Comparison of ENCODE assay signal across 8 cellular contexts in genomic region chr7:151448261-151449252, GRCh38. TPM values are rescaled to one million over a fixed set of nuclear protein-coding genes. Genes with fewer than 3 reads are reported as not detected.
DNase-seq lines count a peak whose midpoint lies in the region; ATAC-seq and TF ChIP-seq lines count a peak whose summit lies in the region.

No MANE protein-coding gene starts in this region.

- H3K27me3 ChIP-seq in A673 (replicated peaks; ENCODE audit: insufficient read depth, low read depth, low read length, poor library complexity) (no peaks in the 10 kb centered on the region), adrenal gland (no peaks in the 10 kb centered on the region), right cardiac atrium (ENCODE audit: control insufficient read depth, insufficient read depth) (no peaks in the 10 kb centered on the region), psoas muscle (ENCODE audit: insufficient read depth in 3 of 3, low read length in 2 of 3) (no peaks in the 10 kb centered on the region), aorta (ENCODE audit: control insufficient read depth in 1 of 2, insufficient read depth in 2 of 2, low read length in 1 of 2) (no peaks in the 10 kb centered on the region)

- TF ChIP-seq CTCF in A673 (conservative IDR thresholded peaks at IDR 0.05; ENCODE audit: low read depth, low read length) (peak; percentile 84), adrenal gland (IDR thresholded peaks at IDR 0.05) (peak; percentile 67 to 88 (median 76)), psoas muscle (IDR thresholded peaks at IDR 0.05) (peak; percentile 73)

- TF ChIP-seq POLR2A in adrenal gland (IDR thresholded peaks at IDR 0.05): peak; percentile 9 to 57

- H3K9me3 ChIP-seq in A673 (ENCODE audit: low read depth, low read length, poor library complexity, severe bottlenecking) (no peaks in the 10 kb centered on the region), adrenal gland (replicated peaks in 1 of 3) (no peaks in the 10 kb centered on the region), right cardiac atrium (ENCODE audit: control insufficient read depth, low read length) (no peaks in the 10 kb centered on the region), psoas muscle (no peaks in the 10 kb centered on the region), aorta (ENCODE audit: control insufficient read depth, low read length) (no peaks in the 10 kb centered on the region)

- peak overlapping the region; percentile 58 for H3K4me3 ChIP-seq in A673 (ENCODE audit: low read depth, low read length, poor library complexity, severe bottlenecking)
- H3K4me3 ChIP-seq in adrenal gland: peak overlapping the region in 3 of 4 donors; percentile 44 to 62 (median 54)
- peak overlapping the region; percentile 74 for H3K4me3 ChIP-seq in right cardiac atrium (ENCODE audit: low read length)
- H3K4me3 ChIP-seq in psoas muscle: peak overlapping the region; percentile 70
- peak overlapping the region; percentile 36 to 73 for H3K4me3 ChIP-seq in aorta (ENCODE audit: low read length in 2 of 2)

- ATAC-seq in GM18868 (IDR thresholded peaks at IDR 0.05; ENCODE audit: unreplicated experiment) (peak; percentile 74), right cardiac atrium (peak; percentile 87 to 88), psoas muscle (peak; percentile 68 to 93 (median 83)), aorta (ENCODE audit: low FRiP score) (peak; percentile 92)

- H3K36me3 ChIP-seq in A673 (ENCODE audit: insufficient read depth, low read length, poor library complexity, severe bottlenecking) (no peaks in the 10 kb centered on the region), adrenal gland (replicated peaks in 1 of 2) (no peaks in the 10 kb centered on the region), psoas muscle (ENCODE audit: insufficient read depth in 1 of 2, low read depth in 1 of 2) (no peaks in the 10 kb centered on the region), aorta (ENCODE audit: control insufficient read depth in 1 of 2, insufficient read depth in 2 of 2, low read length in 1 of 2) (no peaks in the 10 kb centered on the region)

- peak overlapping the region; percentile 67 for H3K27ac ChIP-seq in A673 (ENCODE audit: low read depth, low read length, poor library complexity, severe bottlenecking)
- H3K27ac ChIP-seq in adrenal gland: peak overlapping the region in 4 of 5 donors; percentile 59 to 79 (median 65)
- no peak overlapping the region for H3K27ac ChIP-seq in right cardiac atrium (ENCODE audit: low read length)
- H3K27ac ChIP-seq in psoas muscle: no peak overlapping the region
- H3K27ac ChIP-seq in aorta (ENCODE audit: low read depth in 1 of 2, low read length in 2 of 2): peak overlapping the region in 1 of 2 donors; percentile 42

- H3K27ac Mint-ChIP-seq in T-helper 1 cell treated with Interleukin-12 subunit alpha and Interleukin-12 subunit beta and Interleukin-4 antibody, amounts not matched to agents 30 μg/mL and 1 μg/mL, for 36 hours: no peak overlapping the region

- DNase-seq in A673 (ENCODE audit: low spot score) (peak; percentile 77), HuH-7 (ENCODE audit: low spot score) (peak; percentile 97), adrenal gland (peak; percentile 74 to 87 (median 78)), right cardiac atrium (peak; percentile 73 to 87 (median 81)), psoas muscle (peak; percentile 74 to 80), aorta (peak; percentile 78 to 91)

- peak overlapping the region; percentile 59 for H3K4me3 Mint-ChIP-seq in T-helper 1 cell treated with Interleukin-12 subunit alpha and Interleukin-12 subunit beta and Interleukin-4 antibody, amounts not matched to agents 30 μg/mL and 1 μg/mL, for 36 hours

- 4 to 11% (median 7%) methylated on average over 17 to 61 of the region's 61 CpGs for WGBS in adrenal gland, 4 donors
- WGBS in right cardiac atrium: 4% methylated on average over 61 of the region's 61 CpGs
- 12 to 17% (median 15%) methylated on average over 47 to 61 of the region's 61 CpGs for WGBS in psoas muscle, 3 donors
- WGBS in aorta, 2 donors: 5 to 6% methylated on average over 60 to 61 of the region's 61 CpGs

- H3K36me3 Mint-ChIP-seq in T-helper 1 cell treated with Interleukin-12 subunit alpha and Interleukin-12 subunit beta and Interleukin-4 antibody, amounts not matched to agents 30 μg/mL and 1 μg/mL, for 36 hours (ENCODE audit: low read depth): no peaks in the 10 kb centered on the region

- intact Hi-C loops in A673 (cut with micrococcal nuclease; ENCODE audit: unreplicated experiment) (loop anchor here (1.0 to 5.0 kb wide), 2 partner anchors 80 to 131 kb away; no protein-coding TSS in a partner anchor), adrenal gland (cut with DNase I) (loop anchor here in 1 of 2 donors (5.0 kb wide), 1 partner anchor 81 kb away; no protein-coding TSS in a partner anchor), right cardiac atrium (cut with DNase I) (loop anchor here in 3 of 4 donors (2.0 to 10.0 kb wide), 3 partner anchors 74 to 81 kb away; no protein-coding TSS in a partner anchor), psoas muscle (cut with DNase I) (loop anchor here (1.0 to 5.0 kb wide), 3 partner anchors 80 to 131 kb away; no protein-coding TSS in a partner anchor), aorta (cut with DNase I) (loop anchor here (1.0 to 2.0 kb wide), 2 partner anchors 80 to 134 kb away; no protein-coding TSS in a partner anchor)

- no peaks in the 10 kb centered on the region for H3K9me3 Mint-ChIP-seq in T-helper 1 cell treated with Interleukin-12 subunit alpha and Interleukin-12 subunit beta and Interleukin-4 antibody, amounts not matched to agents 30 μg/mL and 1 μg/mL, for 36 hours

- H3K4me1 ChIP-seq in A673 (ENCODE audit: insufficient read depth, low read length, poor library complexity, severe bottlenecking) (peaks cover 4% of the 10 kb centered on the region), adrenal gland (replicated peaks in 1 of 2) (peaks cover 0 to 4% of the 10 kb centered on the region in 2 donors), right cardiac atrium (ENCODE audit: control insufficient read depth, insufficient read depth, low read length) (no peaks in the 10 kb centered on the region), psoas muscle (no peaks in the 10 kb centered on the region), aorta (ENCODE audit: control insufficient read depth in 1 of 2, insufficient read depth in 2 of 2, low read length in 2 of 2) (no peaks in the 10 kb centered on the region)

- CTCF ChIA-PET in A673 (lab: Charles Lee): interaction anchor here (1.3 to 1.7 kb wide), 3 partner anchors 8 to 82 kb away, joined by 3 to 9 read pairs (median 5); partner anchors contain the start of gene CRYGN

- no TSS peak for BruUV-seq in A673 (replicated peaks; lab: Mats Ljungman, UMichigan)

- peaks cover 22% of the 10 kb centered on the region for H3K27me3 Mint-ChIP-seq in T-helper 1 cell treated with Interleukin-12 subunit alpha and Interleukin-12 subunit beta and Interleukin-4 antibody, amounts not matched to agents 30 μg/mL and 1 μg/mL, for 36 hours (ENCODE audit: low read depth)

- POLR2A ChIA-PET in A673 (lab: Charles Lee; ENCODE audit: low non-redundant PET): no interaction called here

- peaks cover 3% of the 10 kb centered on the region for H3K4me1 Mint-ChIP-seq in T-helper 1 cell treated with Interleukin-12 subunit alpha and Interleukin-12 subunit beta and Interleukin-4 antibody, amounts not matched to agents 30 μg/mL and 1 μg/mL, for 36 hours (ENCODE audit: low read depth)

RNA-seq across cellular contexts. Expression of gene CRYGN, which starts 8.6 kb away (rescaled TPM):
- total RNA-seq in A673 (2021): 0.13 TPM in 2 replicates
- total RNA-seq in adrenal gland: under 1 TPM in 3 of 8 donors, not detected in 5; 0.19 to 0.88 (median 0.41) TPM
- under 1 TPM in 2 of 3 donors, not detected in 1; 0.56 to 0.67 TPM for polyA plus RNA-seq in adrenal gland
- total RNA-seq in right cardiac atrium: under 1 TPM in 1 of 4 donors, not detected in 3; 0.11 TPM
- polyA plus RNA-seq in right cardiac atrium: 0.07 TPM
- total RNA-seq in psoas muscle: under 1 TPM in 1 of 4 donors, not detected in 3; 0.15 TPM
- polyA plus RNA-seq in psoas muscle: under 1 TPM in 1 of 3 donors, not detected in 2; 0.12 TPM
- 1 to 10 TPM in 1 of 2 donors, under 1 TPM in 1; 0.84 to 1.7 TPM for total RNA-seq in aorta
- polyA plus RNA-seq in aorta: 1 to 10 TPM in 1 of 2 donors, under 1 TPM in 1; 0.56 to 1.4 TPM

RNA-seq across cellular contexts. Expression of gene WDR86, which starts 38.7 kb away (rescaled TPM):
- total RNA-seq in A673 (2021) (0.86 and 1.9 TPM in 2 replicates), adrenal gland (10 to 100 TPM in 2 of 8 donors, 1 to 10 TPM in 6; 1.4 to 16.7 (median 5.1) TPM), right cardiac atrium (under 1 TPM; 0.17 to 0.47 (median 0.17) TPM), psoas muscle (under 1 TPM in 3 of 4 donors, not detected in 1; 0.29 to 0.44 (median 0.34) TPM), aorta (1 to 10 TPM; 2.8 to 4.4 TPM)
- polyA plus RNA-seq in adrenal gland (1 to 10 TPM in 2 of 3 donors, not detected in 1; 5.5 to 7.5 TPM), right cardiac atrium (0.34 TPM), psoas muscle (under 1 TPM in 2 of 3 donors, not detected in 1; 0.03 to 0.20 TPM), aorta (under 1 TPM in 1 of 2 donors, not detected in 1; 0.18 TPM)

Comparison
In these comparisons a context has a peak if more than half of its experiments do, and no peak if none do; other contexts are left out.
1. H3K27ac ChIP-seq: peak in A673 (single experiment) and adrenal gland (4 of 5); none in right cardiac atrium (single experiment) and psoas muscle (single experiment).
2. Peak in every context shown above with its lines, with median percentiles within 50 percentile points of each other: DNase-seq, H3K4me3 ChIP-seq, CTCF ChIP-seq and ATAC-seq.